Comparison of ENCODE assay signal across 8 cellular contexts in the genomic region with DNA sequence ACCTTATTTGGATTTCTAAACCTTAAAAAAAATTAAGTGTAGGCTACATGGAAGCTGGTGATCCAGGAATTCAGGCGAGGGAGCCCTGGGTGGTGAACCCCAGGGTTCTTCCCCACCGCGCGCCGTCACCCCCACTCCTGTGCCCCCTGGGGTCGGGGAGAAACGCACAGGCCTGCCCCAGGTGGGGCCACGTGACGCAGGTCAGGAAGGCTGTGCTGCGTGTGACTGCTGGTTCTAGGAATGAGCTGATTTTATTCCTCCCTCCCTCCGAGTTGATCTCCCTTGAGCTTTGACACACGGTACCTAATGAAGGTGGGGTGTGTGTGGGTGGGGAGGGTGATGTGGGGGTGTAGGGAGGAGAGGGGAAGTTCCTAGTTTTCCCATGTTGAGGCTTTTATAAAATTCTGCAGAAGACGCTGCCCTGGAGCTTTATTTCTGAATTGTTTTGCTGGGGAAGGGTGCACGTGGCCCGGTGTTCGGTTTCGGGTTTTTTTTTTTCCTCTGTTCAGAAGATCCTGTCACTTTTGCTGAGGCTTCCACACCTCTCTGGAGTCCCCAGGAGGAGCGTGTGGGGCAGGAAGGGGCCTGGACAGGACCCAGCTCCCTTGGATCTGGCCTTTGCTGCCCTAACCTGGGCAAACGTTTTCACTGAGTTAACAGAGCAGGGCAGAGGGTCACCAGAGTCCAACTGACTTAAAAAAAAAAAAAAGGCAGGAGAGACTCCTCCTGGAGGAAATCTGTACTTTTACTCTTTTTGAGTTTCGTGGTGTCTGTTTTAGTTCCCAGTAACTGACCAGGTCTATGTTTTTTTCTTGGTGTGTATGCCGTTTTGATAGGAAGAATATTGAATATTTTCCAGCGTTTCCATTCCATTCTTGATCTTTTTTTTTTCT. TPM values are rescaled to one million over a fixed set of nuclear protein-coding genes. Genes with fewer than 3 reads are reported as not detected.
DNase-seq lines count a peak whose midpoint lies in the region; ATAC-seq and TF ChIP-seq lines count a peak whose summit lies in the region.

No MANE protein-coding gene starts in this region.

- 0 to 8% methylated on average over 4 to 22 of the region's 22 CpGs for WGBS in transverse colon (ENCODE audit: low coverage in 1 of 2), 2 donors

- in situ Hi-C loops in transverse colon (cut with MboI; ENCODE audit: low pct_ligation_motif_present in 1 of 4, low pct_unique_long_range_greater_than_20kb in 1 of 4, low sequenced_read_pairs in 3 of 4): loop anchor here in 1 of 4 donors (10.0 kb wide), 1 partner anchor 47 kb away; no protein-coding TSS in a partner anchor

- peak; percentile 63 for TF ChIP-seq POLR2A in transverse colon (IDR thresholded peaks at IDR 0.05)

- peaks cover 4% of the 10 kb centered on the region for H3K27me3 Mint-ChIP-seq in T-helper 2 cell treated with Interferon-gamma antibody and Interleukin-4, amounts not matched to agents 5 μg/mL and 100 μg/mL, for 36 hours (ENCODE audit: low read depth)

- DNase-seq in DMS 273 (lab: John Stamatoyannopoulos, UW; ENCODE audit: unreplicated experiment): peak; percentile 73
- peak; percentile 52 for DNase-seq in T-helper 2 cell treated with Interferon-gamma antibody and Interleukin-4, amounts not matched to agents 5 μg/mL and 100 μg/mL, for 36 hours (ENCODE audit: low spot score)
- DNase-seq in colonic mucosa: peak; percentile 79
- DNase-seq in transverse colon: peak; percentile 71
- no peak for DNase-seq in NCI-H2227 treated with DMSO at 0.1 percent for 48 hours (lab: John Stamatoyannopoulos, UW)

- intact Hi-C loops in colonic mucosa (cut with DNase I) (loop anchor here (10.0 kb wide), 1 partner anchor 133 kb away; no protein-coding TSS in a partner anchor), transverse colon (cut with DNase I; ENCODE audit: low total_unique reads) (loop anchor here (5.0 kb wide), 1 partner anchor 50 kb away; no protein-coding TSS in a partner anchor)

- H3K4me3 ChIP-seq in colonic mucosa (peak overlapping the region; percentile 65), mononuclear cell (ENCODE audit: low read length) (peak overlapping the region; percentile 82), transverse colon (peak overlapping the region; percentile 64 to 95 (median 94))

- H3K27ac Mint-ChIP-seq in T-helper 2 cell treated with Interferon-gamma antibody and Interleukin-4, amounts not matched to agents 5 μg/mL and 100 μg/mL, for 36 hours: peak overlapping the region; percentile 78

- TF ChIP-seq CTCF in colonic mucosa (IDR thresholded peaks at IDR 0.05) (no peak), transverse colon (IDR thresholded peaks at IDR 0.05) (peak in 2 of 5 experiments; percentile 18 to 27)

- H3K36me3 ChIP-seq in colonic mucosa (no peaks in the 10 kb centered on the region), transverse colon (no peaks in the 10 kb centered on the region)

- H3K27me3 ChIP-seq in colonic mucosa (no peaks in the 10 kb centered on the region), mononuclear cell (ENCODE audit: insufficient read depth, low read length) (no peaks in the 10 kb centered on the region), transverse colon (no peaks in the 10 kb centered on the region)

- no peaks in the 10 kb centered on the region for H3K9me3 Mint-ChIP-seq in T-helper 2 cell treated with Interferon-gamma antibody and Interleukin-4, amounts not matched to agents 5 μg/mL and 100 μg/mL, for 36 hours

- TF ChIP-seq EP300 in transverse colon (IDR thresholded peaks at IDR 0.05; ENCODE audit: low read depth): no peak

- H3K4me1 ChIP-seq in colonic mucosa (peaks cover 12% of the 10 kb centered on the region), mononuclear cell (ENCODE audit: insufficient read depth, low read length) (peaks cover 42% of the 10 kb centered on the region), transverse colon (peaks cover 32 to 65% (median 57%) of the 10 kb centered on the region in 4 donors)

- H3K36me3 Mint-ChIP-seq in T-helper 2 cell treated with Interferon-gamma antibody and Interleukin-4, amounts not matched to agents 5 μg/mL and 100 μg/mL, for 36 hours (ENCODE audit: low read depth): peaks cover 5% of the 10 kb centered on the region

- H3K27ac ChIP-seq in colonic mucosa (peak overlapping the region; percentile 95), transverse colon (peak overlapping the region; percentile 91 to 98 (median 96))

- ATAC-seq in HG03280 (IDR thresholded peaks at IDR 0.05; ENCODE audit: unreplicated experiment) (peak; percentile 27), HG03135 (IDR thresholded peaks at IDR 0.05; ENCODE audit: unreplicated experiment) (no peak)

- H3K4me3 Mint-ChIP-seq in T-helper 2 cell treated with Interferon-gamma antibody and Interleukin-4, amounts not matched to agents 5 μg/mL and 100 μg/mL, for 36 hours: peak overlapping the region; percentile 82

- H3K9me3 ChIP-seq in colonic mucosa: no peaks in the 10 kb centered on the region
- no peaks in the 10 kb centered on the region for H3K9me3 ChIP-seq in mononuclear cell (ENCODE audit: low read depth, low read length)
- H3K9me3 ChIP-seq in transverse colon: no peaks in the 10 kb centered on the region

- peaks cover 37% of the 10 kb centered on the region for H3K4me1 Mint-ChIP-seq in T-helper 2 cell treated with Interferon-gamma antibody and Interleukin-4, amounts not matched to agents 5 μg/mL and 100 μg/mL, for 36 hours (ENCODE audit: low read depth)

- peak overlapping the region; percentile 92 to 98 for H3K9ac ChIP-seq in colonic mucosa (ENCODE audit: low read depth in 2 of 2, low read length in 2 of 2)

RNA-seq across cellular contexts. Expression of a gene that starts 55.8 kb away (rescaled TPM):
- total RNA-seq in colonic mucosa (100 to 1,000 TPM in 1 of 2 donors, 10 to 100 TPM in 1; 79.2 to 103 TPM), mononuclear cell (34.3 TPM), transverse colon (100 to 1,000 TPM; 100 to 139 (median 120) TPM)
